In genomic region chr17:75978938-75979704, GRCh38 we compare ENCODE assay signal across 1 cellular context.
TF ChIP-seq lines count a peak whose summit lies in the region.

Gene ACOX1, minus strand, starts transcription at chr17:75979166. Its CDS starts 93 bp downstream, at chr17:75979073.
Gene TEN1, plus strand, starts transcription at chr17:75979240. Its CDS starts 6,953 bp downstream, at chr17:75986193.

TF ChIP-seq in K562, 482 proteins besides CTCF, POLR2A, EP300 and RAD21 (continued from another document and continues in another):
- no peak for TF ChIP-seq FOXO4 (CRISPR knock-in tag; IDR thresholded peaks at IDR 0.05)
- TF ChIP-seq CBX5 (IDR thresholded peaks at IDR 0.05; ENCODE audit: borderline replicate concordance, low read depth), result no peak
- peak; percentile 82; the same call in 1 of the 2 replicates for TF ChIP-seq LCOR (CRISPR knock-in tag; IDR thresholded peaks at IDR 0.05)
- no peak for TF ChIP-seq DIDO1 (tag; IDR thresholded peaks at IDR 0.05; ENCODE audit: low read depth)
- peak; percentile 91 for TF ChIP-seq SUPT5H (IDR thresholded peaks at IDR 0.05)
- peak; percentile 79; the same call in 1 of the 2 replicates for TF ChIP-seq KAT7 (CRISPR knock-in tag; IDR thresholded peaks at IDR 0.05; ENCODE audit: borderline replicate concordance)
- TF ChIP-seq ZNF124 (CRISPR knock-in tag; IDR thresholded peaks at IDR 0.05), result no peak
- no peak; the same call in 1 of the 2 replicates for TF ChIP-seq ZNF75A (CRISPR knock-in tag; IDR thresholded peaks at IDR 0.05)
- no peak for TF ChIP-seq ZNF197 (CRISPR knock-in tag; IDR thresholded peaks at IDR 0.05; ENCODE audit: low read depth)
- TF ChIP-seq BRD4 (IDR thresholded peaks at IDR 0.05), result no peak; the same call in 1 of the 2 replicates
- no peak for TF ChIP-seq ATF1 (CRISPR knock-in tag; IDR thresholded peaks at IDR 0.05)
- TF ChIP-seq ATF1 (tag; IDR thresholded peaks at IDR 0.05), result peak; percentile 84
- TF ChIP-seq FOXP4 (CRISPR knock-in tag; IDR thresholded peaks at IDR 0.05; ENCODE audit: borderline replicate concordance), result no peak
- TF ChIP-seq ZNF740 (CRISPR knock-in tag; IDR thresholded peaks at IDR 0.05), result peak; percentile 63; the same call in 1 of the 2 replicates
- TF ChIP-seq ZNF740 (tag; IDR thresholded peaks at IDR 0.05), result no peak
- no peak for TF ChIP-seq FOSL1 (tag; conservative IDR thresholded peaks at IDR 0.05)
- TF ChIP-seq CUX1 (CRISPR knock-in tag; IDR thresholded peaks at IDR 0.05), result no peak
- TF ChIP-seq RBM17 (IDR thresholded peaks at IDR 0.05; ENCODE audit: borderline replicate concordance, low read depth, low read length), result no peak
- TF ChIP-seq ZKSCAN1 (IDR thresholded peaks at IDR 0.05; ENCODE audit: low read depth, low read length), result no peak
- TF ChIP-seq RFX5 (IDR thresholded peaks at IDR 0.05; ENCODE audit: low read depth, low read length), result no peak
- TF ChIP-seq RBBP5 (IDR thresholded peaks at IDR 0.05; ENCODE audit: borderline replicate concordance, insufficient read depth, low read length, poor library complexity, severe bottlenecking), result peak; percentile 72
- TF ChIP-seq ZC3H11A (IDR thresholded peaks at IDR 0.05; ENCODE audit: low read depth, low read length), result no peak
- no peak for TF ChIP-seq ZNF224 (CRISPR knock-in tag; IDR thresholded peaks at IDR 0.05)
- no peak for TF ChIP-seq TCF7 (IDR thresholded peaks at IDR 0.05; ENCODE audit: borderline replicate concordance)
- TF ChIP-seq MCM2 (IDR thresholded peaks at IDR 0.05; ENCODE audit: low read depth), result no peak
- no peak for TF ChIP-seq BCOR (IDR thresholded peaks at IDR 0.05)
- TF ChIP-seq DACH1 (IDR thresholded peaks at IDR 0.05; ENCODE audit: partially characterized antibody), result no peak
- no peak for TF ChIP-seq STAT5B (CRISPR knock-in tag; IDR thresholded peaks at IDR 0.05)
- no peak for TF ChIP-seq CHD7 (IDR thresholded peaks at IDR 0.05; ENCODE audit: low read depth, low read length)
- TF ChIP-seq ZNF830 (CRISPR knock-in tag; IDR thresholded peaks at IDR 0.05), result no peak
- no peak for TF ChIP-seq ETV6 (IDR thresholded peaks at IDR 0.05; ENCODE audit: borderline replicate concordance in 1 of 2, low read depth in 2 of 2, low read length in 1 of 2)
- TF ChIP-seq ETV6 (CRISPR knock-in tag; IDR thresholded peaks at IDR 0.05; ENCODE audit: borderline replicate concordance), result no peak
- TF ChIP-seq GABPB2 (CRISPR knock-in tag; conservative IDR thresholded peaks at IDR 0.05), result no peak
- no peak for TF ChIP-seq RBM22 (IDR thresholded peaks at IDR 0.05; ENCODE audit: low read depth, low read length, poor library complexity, severe bottlenecking)
- TF ChIP-seq ZNF398 (CRISPR knock-in tag; IDR thresholded peaks at IDR 0.05), result no peak
- TF ChIP-seq ZZZ3 (IDR thresholded peaks at IDR 0.05), result no peak
- no peak for TF ChIP-seq SNIP1 (IDR thresholded peaks at IDR 0.05; ENCODE audit: low read depth)
- TF ChIP-seq MAZ (CRISPR knock-in tag; conservative IDR thresholded peaks at IDR 0.05 in 1 of 2, IDR thresholded peaks at IDR 0.05 in 1 of 2), result peak; percentile 86 to 91
- no peak for TF ChIP-seq NR2F6 (CRISPR knock-in tag; IDR thresholded peaks at IDR 0.05)
